Comparison of ENCODE assay signal across 21 cellular contexts in genomic region chr17:82980632-82981031, GRCh38.
"Had no signal": no experiment of that assay in that cellular context is flagged by ENCODE, and none has a peak within 500 bp of the region (broad histone marks: within the 10 kb centered on the region; RNA-seq: fewer than 3 reads in every experiment).

No MANE protein-coding gene starts in this region.

- H3K27ac ChIP-seq: esophagus squamous epithelium, hepatocyte, tibial artery had no signal

- H3K4me3 ChIP-seq: esophagus squamous epithelium, hepatocyte, lung, tibial artery had no signal

- H3K4me3 Mint-ChIP-seq: activated naive CD4-positive, alpha-beta T cell treated with anti-CD3 and anti-CD28 coated beads, Interleukin-2, amount 50 U/mL, for 24 hours; activated T-cell treated with anti-CD3 and anti-CD28 coated beads, Interleukin-2, amount 50 U/mL, for 72 hours; nephron progenitor cell had no signal

- H3K27ac Mint-ChIP-seq: activated naive CD4-positive, alpha-beta T cell treated with anti-CD3 and anti-CD28 coated beads, Interleukin-2, amount 50 U/mL, for 24 hours; activated T-cell treated with anti-CD3 and anti-CD28 coated beads, Interleukin-2, amount 50 U/mL, for 72 hours had no signal

- H3K27me3 ChIP-seq: esophagus squamous epithelium, hepatocyte, tibial artery had no signal

- H3K27me3 Mint-ChIP-seq: activated naive CD4-positive, alpha-beta T cell treated with anti-CD3 and anti-CD28 coated beads, Interleukin-2, amount 50 U/mL, for 24 hours had no signal

- H3K9me3 Mint-ChIP-seq: activated naive CD4-positive, alpha-beta T cell treated with anti-CD3 and anti-CD28 coated beads, Interleukin-2, amount 50 U/mL, for 24 hours; activated T-cell treated with anti-CD3 and anti-CD28 coated beads, Interleukin-2, amount 50 U/mL, for 72 hours; nephron progenitor cell had no signal

- ATAC-seq: activated T-cell treated with anti-CD3 and anti-CD28 coated beads, Interleukin-2, amount 50 U/mL, for 72 hours; left colon; stimulated activated naive CD8-positive, alpha-beta T cell treated with anti-CD3 and anti-CD28 coated beads, Interleukin-15, Interleukin-2, amounts not matched to agents 100 U/mL and 50 U/mL, for 24 hours had no signal

- H3K36me3 ChIP-seq: esophagus squamous epithelium, tibial artery had no signal

- H3K4me1 ChIP-seq: tibial artery had no signal

- H3K36me3 Mint-ChIP-seq: activated naive CD4-positive, alpha-beta T cell treated with anti-CD3 and anti-CD28 coated beads, Interleukin-2, amount 50 U/mL, for 24 hours had no signal

- DNase-seq: activated CD4-positive, alpha-beta T cell treated with anti-CD3 and anti-CD28 coated beads, Interleukin-2, amount 50 U/mL, for 4 hours; activated CD4-positive, CD25-positive, alpha-beta regulatory T cell treated with anti-CD3 and anti-CD28 coated beads, Interleukin-2, amount 50 U/mL, for 72 hours; activated effector memory CD4-positive, alpha-beta T cell treated with anti-CD3 and anti-CD28 coated beads, Interleukin-2, amount 50 U/mL, for 16 hours; activated T-cell treated with anti-CD3 and anti-CD28 coated beads, Interleukin-2, amount 50 U/mL, for 72 hours; cerebellar nuclear complex; cortex of kidney; effector CD8-positive, alpha-beta T cell; esophagus squamous epithelium; islet precursor cell; left colon; midbrain; nephron progenitor cell; occipital lobe; stimulated activated naive CD8-positive, alpha-beta T cell treated with anti-CD3 and anti-CD28 coated beads, Interleukin-15, Interleukin-2, amounts not matched to agents 100 U/mL and 50 U/mL, for 24 hours; substantia nigra; T-helper 1 cell; T1000; tibial artery had no signal

- H3K9me3 ChIP-seq: esophagus squamous epithelium, tibial artery had no signal
